In genomic region chr17:43350888-43351361, GRCh38 we compare ENCODE assay signal across 16 cellular contexts.
"Had no signal": no experiment of that assay in that cellular context is flagged by ENCODE, and none has a peak within 500 bp of the region (broad histone marks: within the 10 kb centered on the region; RNA-seq: fewer than 3 reads in every experiment).

No MANE protein-coding gene starts in this region.

- H3K4me2 ChIP-seq: hepatocyte had no signal

- H3K4me1 ChIP-seq: SJCRH30, spleen, upper lobe of left lung had no signal

- FAIRE-seq: kidney had no signal

- H3K27me3 ChIP-seq: hepatocyte, SJCRH30, spleen, upper lobe of left lung had no signal

- H3K4me3 Mint-ChIP-seq: activated B cell treated with CpG ODN at 0.5 μM for 24 hours; activated naive CD4-positive, alpha-beta T cell treated with anti-CD3 and anti-CD28 coated beads, Interleukin-2, amount 50 U/mL, for 24 hours; brain; central memory CD8-positive, alpha-beta T cell had no signal

- H3K4me3 ChIP-seq: hepatocyte, SJCRH30, spleen, upper lobe of left lung had no signal

- H3K36me3 ChIP-seq: SJCRH30, upper lobe of left lung had no signal

- H3K27ac ChIP-seq: epithelial cell of prostate, hepatocyte, SJCRH30, spleen, upper lobe of left lung had no signal

- DNase-seq: activated B cell treated with CpG ODN at 0.5 μM for 24 hours; amygdala; effector memory CD4-positive, alpha-beta T cell; kidney; left ventricle myocardium superior; posterior cingulate gyrus; right cardiac atrium; SJCRH30; spleen; stimulated activated naive CD4-positive, alpha-beta T cell treated with Interleukin-2 at 50 U/mL for 16 hours; upper lobe of left lung had no signal

- H3K4me1 Mint-ChIP-seq: activated B cell treated with CpG ODN at 0.5 μM for 24 hours; central memory CD8-positive, alpha-beta T cell had no signal

- H3K27ac Mint-ChIP-seq: activated B cell treated with CpG ODN at 0.5 μM for 24 hours; activated naive CD4-positive, alpha-beta T cell treated with anti-CD3 and anti-CD28 coated beads, Interleukin-2, amount 50 U/mL, for 24 hours; brain had no signal

- H2AFZ ChIP-seq: hepatocyte had no signal

- H3K27me3 Mint-ChIP-seq: activated B cell treated with CpG ODN at 0.5 μM for 24 hours; activated naive CD4-positive, alpha-beta T cell treated with anti-CD3 and anti-CD28 coated beads, Interleukin-2, amount 50 U/mL, for 24 hours; brain; central memory CD8-positive, alpha-beta T cell had no signal

- ATAC-seq: right cardiac atrium had no signal

- H3K79me2 ChIP-seq: hepatocyte had no signal
